ENCODE assay signal across 1 cellular context in genomic region chr17:42795061-42795460, GRCh38.
TF ChIP-seq lines count a peak whose summit lies in the region.

No MANE protein-coding gene starts in this region.

TF ChIP-seq in SK-N-SH treated with all-trans-retinoic acid at 6 μM for 48 hours, 23 proteins besides CTCF, POLR2A, EP300 and RAD21 (continued from another document):
- no peak for TF ChIP-seq CSRNP3 (CRISPR knock-in tag; IDR thresholded peaks at IDR 0.05)
- no peak for TF ChIP-seq CSDC2 (CRISPR knock-in tag; IDR thresholded peaks at IDR 0.05)
- TF ChIP-seq PPARA (CRISPR knock-in tag; IDR thresholded peaks at IDR 0.05; ENCODE audit: borderline replicate concordance) = no peak
- TF ChIP-seq TCF4 (CRISPR knock-in tag; IDR thresholded peaks at IDR 0.05; ENCODE audit: borderline replicate concordance) = no peak
